ENCODE assay signal across 11 cellular contexts in the genomic region with DNA sequence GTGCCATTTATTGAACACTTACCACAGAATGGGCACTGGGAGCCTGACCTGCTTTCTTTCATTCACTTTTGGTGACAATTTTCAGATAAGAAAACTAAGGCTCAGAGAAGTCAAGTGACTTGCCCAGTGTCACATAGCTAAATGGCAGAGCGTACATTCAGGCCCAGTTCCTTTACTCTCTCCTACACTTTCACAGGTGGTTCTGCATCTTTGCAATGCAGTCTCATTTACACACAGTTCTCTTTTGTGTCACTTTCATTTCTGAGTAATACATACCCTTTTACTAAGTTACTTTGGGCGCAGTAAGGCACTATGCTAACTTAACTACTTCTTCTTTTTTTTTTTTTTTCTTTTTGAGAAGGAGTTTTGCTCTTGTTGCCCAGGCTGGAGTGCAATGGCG. TPM values are rescaled to one million over a fixed set of nuclear protein-coding genes. Genes with fewer than 3 reads are reported as not detected.
DNase-seq lines count a peak whose midpoint lies in the region; ATAC-seq and TF ChIP-seq lines count a peak whose summit lies in the region.
"Had no signal": no experiment of that assay in that cellular context is flagged by ENCODE, and none has a peak within 500 bp of the region (broad histone marks: within the 10 kb centered on the region; RNA-seq: fewer than 3 reads in every experiment).

No MANE protein-coding gene starts in this region.

- intact Hi-C loops in CD14-positive monocyte (cut with micrococcal nuclease), result loop anchor here in 1 of 2 donors (5.0 kb wide), 1 partner anchor 53 kb away; a partner anchor contains a TSS
- intact Hi-C loops in gastrocnemius medialis (cut with DNase I; ENCODE audit: low total_unique reads), result no loop called here

- no peaks in the 10 kb centered on the region for H3K9me3 Mint-ChIP-seq in CD14-positive monocyte
- no peaks in the 10 kb centered on the region for H3K9me3 Mint-ChIP-seq in T-helper 2 cell treated with Interferon-gamma antibody and Interleukin-4, amounts not matched to agents 5 μg/mL and 100 μg/mL, for 36 hours

- H3K4me3 ChIP-seq in gastrocnemius medialis, result no peak overlapping the region

- in situ Hi-C loops in gastrocnemius medialis (cut with MboI; ENCODE audit: low sequenced_read_pairs in 4 of 4), result loop anchor here in 3 of 4 donors (10.0 to 25.0 kb wide), 2 partner anchors 50 to 203 kb away; a partner anchor contains a TSS

- no peak for TF ChIP-seq POLR2A in gastrocnemius medialis (IDR thresholded peaks at IDR 0.05)

- peaks cover 0 to 1% of the 10 kb centered on the region in 2 donors for H3K36me3 ChIP-seq in gastrocnemius medialis

- H3K36me3 Mint-ChIP-seq in CD14-positive monocyte, result peaks cover 36 to 42% of the 10 kb centered on the region in 2 donors
- H3K36me3 Mint-ChIP-seq in T-helper 2 cell treated with Interferon-gamma antibody and Interleukin-4, amounts not matched to agents 5 μg/mL and 100 μg/mL, for 36 hours (ENCODE audit: low read depth), result peaks cover 43% of the 10 kb centered on the region
- H3K36me3 Mint-ChIP-seq: CD4-positive, CD25-positive, alpha-beta regulatory T cell had no signal

- H3K27me3 ChIP-seq in gastrocnemius medialis, result no peaks in the 10 kb centered on the region

- TF ChIP-seq CTCF in CD14-positive monocyte (IDR thresholded peaks at IDR 0.05), result no peak
- no peak for TF ChIP-seq CTCF in gastrocnemius medialis (IDR thresholded peaks at IDR 0.05 in 4 of 5, conservative IDR thresholded peaks at IDR 0.05 in 1 of 5)

- no peak overlapping the region for H3K27ac ChIP-seq in gastrocnemius medialis

- no peaks in the 10 kb centered on the region for H3K27me3 Mint-ChIP-seq in CD14-positive monocyte (ENCODE audit: low read depth in 3 of 3)
- H3K27me3 Mint-ChIP-seq in T-helper 2 cell treated with Interferon-gamma antibody and Interleukin-4, amounts not matched to agents 5 μg/mL and 100 μg/mL, for 36 hours (ENCODE audit: low read depth), result no peaks in the 10 kb centered on the region

- peaks cover 17 to 39% of the 10 kb centered on the region in 2 donors for H3K4me1 ChIP-seq in gastrocnemius medialis

- peak overlapping the region; percentile 86 to 97 (median 95) for H3K27ac Mint-ChIP-seq in CD14-positive monocyte
- peak overlapping the region; percentile 89 for H3K27ac Mint-ChIP-seq in T-helper 2 cell treated with Interferon-gamma antibody and Interleukin-4, amounts not matched to agents 5 μg/mL and 100 μg/mL, for 36 hours
- H3K27ac Mint-ChIP-seq: CD4-positive, CD25-positive, alpha-beta regulatory T cell had no signal

- DNase-seq in CD14-positive monocyte (ENCODE audit: low spot score) (no peak), NCI-H2081 (lab: John Stamatoyannopoulos, UW) (no peak), gastrocnemius medialis (no peak), superior temporal gyrus (ENCODE audit: extremely low spot score) (no peak)
- no peak for DNase-seq in T-helper 2 cell treated with Interferon-gamma antibody and Interleukin-4, amounts not matched to agents 5 μg/mL and 100 μg/mL, for 36 hours (ENCODE audit: low spot score)
- DNase-seq: stimulated activated CD4-positive, alpha-beta T cell treated with anti-CD3 and anti-CD28 coated beads, Interleukin-4, amount 100 ng/mL, for 24 hours had no signal

- no peak overlapping the region for H3K4me3 Mint-ChIP-seq in CD14-positive monocyte
- H3K4me3 Mint-ChIP-seq in T-helper 2 cell treated with Interferon-gamma antibody and Interleukin-4, amounts not matched to agents 5 μg/mL and 100 μg/mL, for 36 hours, result peak overlapping the region; percentile 48
- H3K4me3 Mint-ChIP-seq: CD4-positive, CD25-positive, alpha-beta regulatory T cell had no signal

- H3K4me1 Mint-ChIP-seq in CD14-positive monocyte, result peaks cover 87% of the 10 kb centered on the region
- peaks cover 85% of the 10 kb centered on the region for H3K4me1 Mint-ChIP-seq in T-helper 2 cell treated with Interferon-gamma antibody and Interleukin-4, amounts not matched to agents 5 μg/mL and 100 μg/mL, for 36 hours (ENCODE audit: low read depth)

- H3K9me3 ChIP-seq in gastrocnemius medialis, result no peaks in the 10 kb centered on the region

- ATAC-seq in GM19372 (IDR thresholded peaks at IDR 0.05; ENCODE audit: low read depth, unreplicated experiment) (peak; percentile 68), HG03064 (IDR thresholded peaks at IDR 0.05; ENCODE audit: low read depth, unreplicated experiment) (peak; percentile 90), HG03280 (IDR thresholded peaks at IDR 0.05; ENCODE audit: unreplicated experiment) (no peak), gastrocnemius medialis (no peak)
- ATAC-seq: Panc1 had no signal

RNA-seq across cellular contexts. Expression of a gene that starts 8.3 kb away (rescaled TPM):
- polyA plus RNA-seq in CD14-positive monocyte, result 10 to 100 TPM; 18.6 to 64.0 TPM
- 100 to 1,000 TPM in 1 of 4 donors, 10 to 100 TPM in 3; 36.6 to 167 (median 56.3) TPM for total RNA-seq in gastrocnemius medialis

RNA-seq across cellular contexts. Expression of a gene that starts 53.6 kb away (rescaled TPM):
- 1 to 10 TPM; 8.4 to 9.9 TPM for polyA plus RNA-seq in CD14-positive monocyte
- total RNA-seq in gastrocnemius medialis, result 10 to 100 TPM; 17.1 to 28.2 (median 20.8) TPM

Comparison
In these comparisons a context has a peak if more than half of its experiments do, and no peak if none do; other contexts are left out.
1. ATAC-seq: peak in GM19372 (single experiment) and HG03064 (single experiment); none in HG03280 (single experiment) and gastrocnemius medialis (0 of 2).